In the genomic region with DNA sequence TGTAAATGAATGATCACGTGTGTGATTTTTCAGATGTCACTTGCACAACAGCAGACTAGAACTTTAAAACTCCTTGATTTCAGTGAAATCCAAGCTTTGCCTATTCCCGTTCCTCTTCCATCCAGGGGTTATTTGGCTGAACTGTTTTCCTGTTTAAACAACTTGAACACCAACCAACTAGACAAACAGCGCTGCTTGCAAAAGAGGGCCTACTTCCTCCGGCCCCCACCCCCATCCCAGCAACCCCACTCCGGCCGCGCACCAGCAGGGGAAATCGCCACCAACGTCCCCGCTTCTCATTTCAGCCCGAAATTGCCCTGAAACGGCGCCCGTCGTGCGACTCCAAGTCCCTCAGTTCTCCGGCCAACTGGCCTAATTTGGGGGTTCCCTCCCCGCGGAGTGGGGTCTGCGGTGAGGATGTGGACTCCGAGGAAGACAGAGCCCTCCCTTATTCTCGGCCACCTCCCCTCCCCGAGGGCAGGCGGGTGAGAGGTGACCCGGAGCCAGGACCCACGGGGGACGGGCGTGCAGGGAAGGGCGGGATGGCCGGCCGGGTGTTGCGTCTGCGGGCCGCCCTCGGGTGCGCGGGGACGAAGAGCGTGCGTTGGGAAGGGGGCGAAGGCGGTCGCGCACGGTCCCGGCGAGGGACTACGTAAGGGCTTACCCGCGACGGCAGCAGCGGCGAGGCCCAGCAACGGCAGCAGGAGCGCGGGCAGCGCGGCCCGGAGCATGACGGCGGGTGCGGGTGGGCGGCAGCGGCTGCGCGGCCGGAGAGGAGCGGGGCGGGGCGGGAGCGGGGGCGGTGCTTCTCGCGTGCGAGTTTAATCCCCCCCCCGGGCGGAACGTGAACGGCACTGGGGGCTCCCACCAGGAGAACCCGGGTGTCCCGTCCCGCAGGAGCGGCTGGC, we compare ENCODE assay signal across 1 cellular context.
TF ChIP-seq lines count a peak whose summit lies in the region.

A gene with protein sequence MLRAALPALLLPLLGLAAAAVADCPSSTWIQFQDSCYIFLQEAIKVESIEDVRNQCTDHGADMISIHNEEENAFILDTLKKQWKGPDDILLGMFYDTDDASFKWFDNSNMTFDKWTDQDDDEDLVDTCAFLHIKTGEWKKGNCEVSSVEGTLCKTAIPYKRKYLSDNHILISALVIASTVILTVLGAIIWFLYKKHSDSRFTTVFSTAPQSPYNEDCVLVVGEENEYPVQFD (minus strand): TSS at position 741 of the 908 bp plus-strand sequence. CDS start 10 bp downstream, at position 731.

TF ChIP-seq in liver, 16 proteins besides CTCF, POLR2A, EP300 and RAD21 (continued from another document):
- TF ChIP-seq, protein P1, sequence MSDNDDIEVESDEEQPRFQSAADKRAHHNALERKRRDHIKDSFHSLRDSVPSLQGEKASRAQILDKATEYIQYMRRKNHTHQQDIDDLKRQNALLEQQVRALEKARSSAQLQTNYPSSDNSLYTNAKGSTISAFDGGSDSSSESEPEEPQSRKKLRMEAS (IDR thresholded peaks at IDR 0.05) = peak; percentile 93
- TF ChIP-seq FOXA2 (IDR thresholded peaks at IDR 0.05) = peak; percentile 12
- TF ChIP-seq, protein P2, sequence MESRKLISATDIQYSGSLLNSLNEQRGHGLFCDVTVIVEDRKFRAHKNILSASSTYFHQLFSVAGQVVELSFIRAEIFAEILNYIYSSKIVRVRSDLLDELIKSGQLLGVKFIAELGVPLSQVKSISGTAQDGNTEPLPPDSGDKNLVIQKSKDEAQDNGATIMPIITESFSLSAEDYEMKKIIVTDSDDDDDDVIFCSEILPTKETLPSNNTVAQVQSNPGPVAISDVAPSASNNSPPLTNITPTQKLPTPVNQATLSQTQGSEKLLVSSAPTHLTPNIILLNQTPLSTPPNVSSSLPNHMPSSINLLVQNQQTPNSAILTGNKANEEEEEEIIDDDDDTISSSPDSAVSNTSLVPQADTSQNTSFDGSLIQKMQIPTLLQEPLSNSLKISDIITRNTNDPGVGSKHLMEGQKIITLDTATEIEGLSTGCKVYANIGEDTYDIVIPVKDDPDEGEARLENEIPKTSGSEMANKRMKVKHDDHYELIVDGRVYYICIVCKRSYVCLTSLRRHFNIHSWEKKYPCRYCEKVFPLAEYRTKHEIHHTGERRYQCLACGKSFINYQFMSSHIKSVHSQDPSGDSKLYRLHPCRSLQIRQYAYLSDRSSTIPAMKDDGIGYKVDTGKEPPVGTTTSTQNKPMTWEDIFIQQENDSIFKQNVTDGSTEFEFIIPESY (IDR thresholded peaks at IDR 0.05) = peak; percentile 51
- peak; percentile 16 for TF ChIP-seq HNF4G (IDR thresholded peaks at IDR 0.05)
- TF ChIP-seq, protein P3, sequence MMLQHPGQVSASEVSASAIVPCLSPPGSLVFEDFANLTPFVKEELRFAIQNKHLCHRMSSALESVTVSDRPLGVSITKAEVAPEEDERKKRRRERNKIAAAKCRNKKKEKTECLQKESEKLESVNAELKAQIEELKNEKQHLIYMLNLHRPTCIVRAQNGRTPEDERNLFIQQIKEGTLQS (IDR thresholded peaks at IDR 0.05) = no peak
- peak; percentile 58 for TF ChIP-seq YY1 (IDR thresholded peaks at IDR 0.05)
